8 cellular contexts compared by ENCODE assay signal in the genomic region with DNA sequence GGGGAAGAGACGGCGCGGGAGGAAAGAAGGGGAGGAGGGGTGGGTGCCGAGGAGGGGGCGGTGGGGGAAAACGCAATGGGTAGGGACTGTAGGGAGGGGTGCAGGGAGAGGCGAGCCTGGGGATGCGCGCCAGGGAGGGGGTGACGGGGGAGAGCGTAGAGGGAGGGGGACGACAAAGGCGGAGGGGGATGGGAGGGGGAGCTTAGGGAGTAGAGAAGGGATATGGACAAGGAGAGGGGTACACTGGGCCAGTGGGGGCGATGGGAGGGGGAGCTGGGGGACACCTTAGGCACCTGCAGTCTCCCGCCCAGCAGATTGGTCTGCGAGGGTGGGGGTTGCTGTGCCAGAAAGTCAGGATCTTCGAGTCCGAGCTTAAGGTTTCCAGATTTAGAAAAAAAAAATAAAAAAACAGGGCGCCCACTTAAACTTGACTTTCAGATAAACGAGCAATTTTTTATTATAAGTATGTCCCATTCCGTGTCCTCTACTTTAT. TPM values are rescaled to one million over a fixed set of nuclear protein-coding genes. Genes with fewer than 3 reads are reported as not detected.
DNase-seq lines count a peak whose midpoint lies in the region; ATAC-seq and TF ChIP-seq lines count a peak whose summit lies in the region.

No MANE protein-coding gene starts in this region.

- no peaks in the 10 kb centered on the region for H3K36me3 Mint-ChIP-seq in activated CD8-positive, alpha-beta memory T cell treated with anti-CD3 and anti-CD28 coated beads, Interleukin-2, amount 10 ng/mL, durations not matched to agents 7 days and 5 days

- no peak overlapping the region for H2AFZ ChIP-seq in hepatocyte

- H3K9me3 ChIP-seq in SJSA1 (replicated peaks) (no peaks in the 10 kb centered on the region), hepatocyte (ENCODE audit: low read depth) (no peaks in the 10 kb centered on the region), thoracic aorta (no peaks in the 10 kb centered on the region)

- TF ChIP-seq CTCF in hepatocyte (IDR thresholded peaks at IDR 0.05; ENCODE audit: poor library complexity) (no peak), thoracic aorta (IDR thresholded peaks at IDR 0.05) (no peak)

- no peaks in the 10 kb centered on the region for H3K9me2 ChIP-seq in hepatocyte (replicated peaks; ENCODE audit: insufficient read depth)

- H3K27me3 Mint-ChIP-seq in activated CD8-positive, alpha-beta memory T cell treated with anti-CD3 and anti-CD28 coated beads, Interleukin-2, amount 10 ng/mL, durations not matched to agents 7 days and 5 days, result peaks cover 46% of the 10 kb centered on the region

- H3K27ac Mint-ChIP-seq in activated CD8-positive, alpha-beta memory T cell treated with anti-CD3 and anti-CD28 coated beads, Interleukin-2, amount 10 ng/mL, durations not matched to agents 7 days and 5 days, result no peak overlapping the region

- no peak for DNase-seq in activated CD8-positive, alpha-beta memory T cell treated with anti-CD3 and anti-CD28 coated beads, Interleukin-2, amount 10 ng/mL, durations not matched to agents 7 days and 5 days
- no peak for DNase-seq in activated CD8-positive, alpha-beta memory T cell treated with anti-CD3 and anti-CD28 coated beads, Interleukin-2, amount 50 U/mL, for 48 hours
- DNase-seq in SJSA1 (ENCODE audit: low read depth in 1 of 2, low spot score in 2 of 2) (no peak), hepatocyte (ENCODE audit: low spot score) (no peak), thoracic aorta (ENCODE audit: low spot score) (no peak), EL (no peak), NCI-H226 (no peak)

- no peak for ATAC-seq in activated CD8-positive, alpha-beta memory T cell treated with anti-CD3 and anti-CD28 coated beads, Interleukin-2, amount 10 ng/mL, durations not matched to agents 7 days and 5 days
- ATAC-seq in thoracic aorta (ENCODE audit: insufficient number of reproducible peaks, low FRiP score, low read depth) (no peak), esophagus mucosa (no peak)

- H3K4me1 Mint-ChIP-seq in activated CD8-positive, alpha-beta memory T cell treated with anti-CD3 and anti-CD28 coated beads, Interleukin-2, amount 10 ng/mL, durations not matched to agents 7 days and 5 days, result peaks cover 36% of the 10 kb centered on the region

- H3K9me3 Mint-ChIP-seq in activated CD8-positive, alpha-beta memory T cell treated with anti-CD3 and anti-CD28 coated beads, Interleukin-2, amount 10 ng/mL, durations not matched to agents 7 days and 5 days (ENCODE audit: low read depth), result no peaks in the 10 kb centered on the region

- H3K4me2 ChIP-seq in hepatocyte, result peak overlapping the region; percentile 86

- no peaks in the 10 kb centered on the region for H4K20me1 ChIP-seq in hepatocyte (ENCODE audit: insufficient read depth, poor library complexity, severe bottlenecking)

- 5% methylated on average over 5 of the region's 21 CpGs for WGBS in hepatocyte (ENCODE audit: low lambda C conversion rate, missing lambda C conversion rate)

- H3K4me1 ChIP-seq in SJSA1 (replicated peaks), result peaks cover 20% of the 10 kb centered on the region
- H3K4me1 ChIP-seq in hepatocyte (ENCODE audit: insufficient read depth), result peaks cover 36% of the 10 kb centered on the region
- peaks cover 20 to 51% of the 10 kb centered on the region in 2 donors for H3K4me1 ChIP-seq in thoracic aorta (ENCODE audit: control insufficient read depth in 1 of 2, low read depth in 2 of 2)

- H3K27ac ChIP-seq in SJSA1, result no peak overlapping the region
- peak overlapping the region; percentile 55 for H3K27ac ChIP-seq in hepatocyte
- no peak overlapping the region for H3K27ac ChIP-seq in thoracic aorta

- H3K36me3 ChIP-seq in SJSA1, result peaks cover 7% of the 10 kb centered on the region
- no peaks in the 10 kb centered on the region for H3K36me3 ChIP-seq in hepatocyte (replicated peaks; ENCODE audit: insufficient read depth, low read depth)
- no peaks in the 10 kb centered on the region for H3K36me3 ChIP-seq in thoracic aorta

- CTCF ChIA-PET in activated CD8-positive, alpha-beta memory T cell treated with anti-CD3 and anti-CD28 coated beads, Interleukin-2, amount 10 ng/mL, durations not matched to agents 7 days and 5 days (lab: Charles Lee), result interaction anchor here (0.6 to 6.4 kb wide), 3 partner anchors 15 to 461 kb away, joined by 3 to 91 read pairs (median 77); a partner anchor contains a TSS

- H3K79me2 ChIP-seq in hepatocyte, result no peaks in the 10 kb centered on the region

- peaks cover 46% of the 10 kb centered on the region for H3K27me3 ChIP-seq in SJSA1 (replicated peaks)
- H3K27me3 ChIP-seq in hepatocyte, result peaks cover 43% of the 10 kb centered on the region
- H3K27me3 ChIP-seq in thoracic aorta (replicated peaks; ENCODE audit: insufficient read depth), result peaks cover 20% of the 10 kb centered on the region

- H3K4me3 ChIP-seq in SJSA1 (peak overlapping the region; percentile 43), hepatocyte (peak overlapping the region; percentile 24), thoracic aorta (peak overlapping the region; percentile 86)

- peak overlapping the region; percentile 56 for H3K4me3 Mint-ChIP-seq in activated CD8-positive, alpha-beta memory T cell treated with anti-CD3 and anti-CD28 coated beads, Interleukin-2, amount 10 ng/mL, durations not matched to agents 7 days and 5 days

RNA-seq across cellular contexts. Expression of a gene that starts 15.7 kb away (rescaled TPM):
- 100 to 1,000 TPM in 1 of 2 experiments, 10 to 100 TPM in 1; 83.8 to 101 TPM for total RNA-seq in activated CD8-positive, alpha-beta memory T cell treated with anti-CD3 and anti-CD28 coated beads, Interleukin-2, amount 10 ng/mL, durations not matched to agents 7 days and 5 days
- total RNA-seq in SJSA1 (2014; rRNA removed; shearing (Covaris generic)), result 41.1 and 55.2 TPM in 2 replicates
- 19.4 and 25.4 TPM in 2 replicates for total RNA-seq in hepatocyte
- 97.7 and 105 TPM in 2 replicates for polyA plus RNA-seq in hepatocyte
- total RNA-seq in thoracic aorta, result 10 to 100 TPM; 44.1 to 60.8 TPM
- 52.5 TPM for total RNA-seq in esophagus mucosa

RNA-seq across cellular contexts. Expression of a gene that starts 18.4 kb away (rescaled TPM):
- total RNA-seq in activated CD8-positive, alpha-beta memory T cell treated with anti-CD3 and anti-CD28 coated beads, Interleukin-2, amount 10 ng/mL, durations not matched to agents 7 days and 5 days, result under 1 TPM in 1 of 2 experiments, not detected in 1; 0.21 TPM
- total RNA-seq in SJSA1 (2014; rRNA removed; shearing (Covaris generic)), result not detected in 2 replicates
- 2.4 and 3.3 TPM in 2 replicates for total RNA-seq in hepatocyte
- 3.2 and 3.3 TPM in 2 replicates for polyA plus RNA-seq in hepatocyte
- under 1 TPM in 1 of 2 donors, not detected in 1; 0.99 TPM for total RNA-seq in thoracic aorta
- total RNA-seq in esophagus mucosa, result not detected

RNA-seq across cellular contexts. Expression of a gene that starts 59.5 kb away (rescaled TPM):
- 10 to 100 TPM; 35.3 to 45.2 TPM for total RNA-seq in activated CD8-positive, alpha-beta memory T cell treated with anti-CD3 and anti-CD28 coated beads, Interleukin-2, amount 10 ng/mL, durations not matched to agents 7 days and 5 days
- 21.4 and 41.9 TPM in 2 replicates for total RNA-seq in SJSA1 (2014; rRNA removed; shearing (Covaris generic))
- total RNA-seq in hepatocyte (4.5 and 5.5 TPM in 2 replicates), thoracic aorta (100 to 1,000 TPM; 114 to 151 TPM), esophagus mucosa (6.3 TPM)
- polyA plus RNA-seq in hepatocyte, result 3.9 and 7.4 TPM in 2 replicates

Comparison
In these comparisons a context has a peak if more than half of its experiments do, and no peak if none do; other contexts are left out.
1. H3K4me3 ChIP-seq: peak in every context shown above with its lines; median percentile 86 in thoracic aorta; 43 in SJSA1; 24 in hepatocyte.